Comparison of ENCODE assay signal across 1 cellular context in genomic region chr11:112322173-112322813, GRCh38.
TF ChIP-seq lines count a peak whose summit lies in the region.

No MANE protein-coding gene starts in this region.

TF ChIP-seq in H1, 55 proteins besides CTCF, POLR2A, EP300 and RAD21:
- no peak for TF ChIP-seq TAF7 (optimal IDR thresholded peaks at IDR 0.05; ENCODE audit: borderline replicate concordance, low read depth, low read length)
- TF ChIP-seq SAP30 (IDR thresholded peaks at IDR 0.05; ENCODE audit: insufficient read depth, insufficient replicate concordance, low read length): no peak
- TF ChIP-seq RXRA (IDR thresholded peaks at IDR 0.05; ENCODE audit: insufficient read depth, low read depth, low read length): no peak
- no peak for TF ChIP-seq YY1 (IDR thresholded peaks at IDR 0.05; ENCODE audit: low read depth, low read length)
- no peak for TF ChIP-seq JUND (IDR thresholded peaks at IDR 0.05; ENCODE audit: low read length)
- no peak for TF ChIP-seq GABPA (IDR thresholded peaks at IDR 0.05; ENCODE audit: borderline replicate concordance, insufficient read depth, low read length)
- no peak for TF ChIP-seq SRF (IDR thresholded peaks at IDR 0.05; ENCODE audit: low read depth, low read length)
- no peak for TF ChIP-seq EGR1 (IDR thresholded peaks at IDR 0.05; ENCODE audit: borderline replicate concordance, low read depth, low read length)
- TF ChIP-seq ASH2L (IDR thresholded peaks at IDR 0.05; ENCODE audit: low read length): no peak
